8 cellular contexts compared by ENCODE assay signal in genomic region chr5:138212828-138213160, GRCh38. TPM values are rescaled to one million over a fixed set of nuclear protein-coding genes. Genes with fewer than 3 reads are reported as not detected.
DNase-seq lines count a peak whose midpoint lies in the region; ATAC-seq and TF ChIP-seq lines count a peak whose summit lies in the region.

No MANE protein-coding gene starts in this region.

- peak overlapping the region; percentile 100 for H3K4me3 Mint-ChIP-seq in activated CD4-positive, alpha-beta T cell treated with anti-CD3 and anti-CD28 coated beads, Interleukin-2, amount 10 ng/mL, durations not matched to agents 7 days and 5 days
- peak overlapping the region; percentile 100 for H3K4me3 Mint-ChIP-seq in osteocyte (ENCODE audit: unreplicated experiment)

- H3K27ac Mint-ChIP-seq in activated CD4-positive, alpha-beta T cell treated with anti-CD3 and anti-CD28 coated beads, Interleukin-2, amount 10 ng/mL, durations not matched to agents 7 days and 5 days: peak overlapping the region; percentile 98
- H3K27ac Mint-ChIP-seq in osteocyte (ENCODE audit: unreplicated experiment): peak overlapping the region; percentile 98

- H3K4me3 ChIP-seq in SU-DHL-6 (ENCODE audit: insufficient read depth, low read length, poor library complexity, severe bottlenecking) (peak overlapping the region; percentile 99), fibroblast of pulmonary artery (replicated peaks; ENCODE audit: low read depth, low read length) (peak overlapping the region; percentile 88)

- peak; percentile 30 for DNase-seq in activated CD4-positive, alpha-beta T cell treated with anti-CD3 and anti-CD28 coated beads, Interleukin-2, amount 10 ng/mL, durations not matched to agents 7 days and 5 days
- DNase-seq in activated CD4-positive, alpha-beta T cell treated with anti-CD3 and anti-CD28 coated beads for 4 hours: no peak
- DNase-seq in fibroblast of pulmonary artery (ENCODE audit: low read depth) (peak; percentile 2), osteocyte (ENCODE audit: extremely low spot score, unreplicated experiment) (no peak), H4 (ENCODE audit: low spot score) (no peak), NCI-H1436 (lab: John Stamatoyannopoulos, UW) (no peak)

- TF ChIP-seq CTCF in SU-DHL-6 (IDR thresholded peaks at IDR 0.05; ENCODE audit: insufficient read depth, low read length, poor library complexity, severe bottlenecking) (no peak), fibroblast of pulmonary artery (IDR thresholded peaks at IDR 0.05; ENCODE audit: low read length, missing control alignments) (no peak), osteocyte (IDR thresholded peaks at IDR 0.05) (no peak)

- peak overlapping the region; percentile 100 for H3K4me2 ChIP-seq in SU-DHL-6 (ENCODE audit: low read depth, low read length, poor library complexity, severe bottlenecking)

- peaks cover 4% of the 10 kb centered on the region; the same call in 1 of the 2 replicates for H3K36me3 ChIP-seq in SU-DHL-6 (ENCODE audit: low read length)

- peaks cover 50% of the 10 kb centered on the region for H3K79me2 ChIP-seq in SU-DHL-6 (ENCODE audit: insufficient read depth, low read length)

- peaks cover 10% of the 10 kb centered on the region for H3K36me3 Mint-ChIP-seq in activated CD4-positive, alpha-beta T cell treated with anti-CD3 and anti-CD28 coated beads, Interleukin-2, amount 10 ng/mL, durations not matched to agents 7 days and 5 days (ENCODE audit: low read depth)
- H3K36me3 Mint-ChIP-seq in osteocyte (ENCODE audit: unreplicated experiment): peaks cover 4% of the 10 kb centered on the region

- no peaks in the 10 kb centered on the region for H3F3A ChIP-seq in SU-DHL-6 (ENCODE audit: insufficient read depth)

- H3K27ac ChIP-seq in SU-DHL-6 (ENCODE audit: low read depth, low read length): peak overlapping the region; percentile 41; the same call in 1 of the 2 replicates

- H3K9me2 ChIP-seq in SU-DHL-6 (replicated peaks; ENCODE audit: insufficient read depth, low read length): no peaks in the 10 kb centered on the region

- peaks cover 30% of the 10 kb centered on the region for H3K4me1 Mint-ChIP-seq in activated CD4-positive, alpha-beta T cell treated with anti-CD3 and anti-CD28 coated beads, Interleukin-2, amount 10 ng/mL, durations not matched to agents 7 days and 5 days
- H3K4me1 Mint-ChIP-seq in osteocyte (ENCODE audit: unreplicated experiment): peaks cover 20% of the 10 kb centered on the region

- H3K9ac ChIP-seq in SU-DHL-6 (ENCODE audit: low read length): peak overlapping the region; percentile 95

- CTCF ChIA-PET in activated CD4-positive, alpha-beta T cell treated with anti-CD3 and anti-CD28 coated beads, Interleukin-2, amount 10 ng/mL, durations not matched to agents 7 days and 5 days (lab: Charles Lee): interaction anchor here (0.8 to 2.2 kb wide), 8 partner anchors 8 to 140 kb away, joined by 3 to 15 read pairs (median 4); partner anchors contain the start of gene KDM3B

- peak; percentile 24 for ATAC-seq in HG02759 (IDR thresholded peaks at IDR 0.05; ENCODE audit: unreplicated experiment)

- POLR2A ChIA-PET in activated CD4-positive, alpha-beta T cell treated with anti-CD3 and anti-CD28 coated beads, Interleukin-2, amount 10 ng/mL, durations not matched to agents 7 days and 5 days (lab: Charles Lee): no interaction called here

- H3K27me3 ChIP-seq in SU-DHL-6 (ENCODE audit: low read length): no peaks in the 10 kb centered on the region

- no peaks in the 10 kb centered on the region for H3K9me3 Mint-ChIP-seq in activated CD4-positive, alpha-beta T cell treated with anti-CD3 and anti-CD28 coated beads, Interleukin-2, amount 10 ng/mL, durations not matched to agents 7 days and 5 days
- no peaks in the 10 kb centered on the region for H3K9me3 Mint-ChIP-seq in osteocyte (ENCODE audit: unreplicated experiment)

- H2AFZ ChIP-seq in SU-DHL-6 (ENCODE audit: low read depth, low read length, severe bottlenecking): peak overlapping the region; percentile 97

- H4K20me1 ChIP-seq in SU-DHL-6 (ENCODE audit: low read depth, low read length): no peaks in the 10 kb centered on the region

- H3K27me3 Mint-ChIP-seq in activated CD4-positive, alpha-beta T cell treated with anti-CD3 and anti-CD28 coated beads, Interleukin-2, amount 10 ng/mL, durations not matched to agents 7 days and 5 days: no peaks in the 10 kb centered on the region
- no peaks in the 10 kb centered on the region for H3K27me3 Mint-ChIP-seq in osteocyte (ENCODE audit: unreplicated experiment)

- no peaks in the 10 kb centered on the region for H3K9me3 ChIP-seq in SU-DHL-6 (ENCODE audit: insufficient read depth, low read length)

RNA-seq across cellular contexts. Expression of gene CDC23, which starts 0.3 kb away (rescaled TPM):
- total RNA-seq in activated CD4-positive, alpha-beta T cell treated with anti-CD3 and anti-CD28 coated beads, Interleukin-2, amount 10 ng/mL, durations not matched to agents 7 days and 5 days: 10 to 100 TPM; 32.2 to 34.6 TPM
- total RNA-seq in osteocyte: 36.7 and 37.6 TPM in 2 replicates
- 48.2 and 51.7 TPM in 2 replicates for total RNA-seq in H4 (2014; rRNA removed; shearing (Covaris generic))

RNA-seq across cellular contexts. Expression of gene KIF20A, which starts 33.9 kb away (rescaled TPM):
- 10 to 100 TPM; 70.9 to 74.7 TPM for total RNA-seq in activated CD4-positive, alpha-beta T cell treated with anti-CD3 and anti-CD28 coated beads, Interleukin-2, amount 10 ng/mL, durations not matched to agents 7 days and 5 days
- 14.7 and 16.4 TPM in 2 replicates for total RNA-seq in osteocyte
- 130 and 131 TPM in 2 replicates for total RNA-seq in H4 (2014; rRNA removed; shearing (Covaris generic))

RNA-seq across cellular contexts. Expression of gene BRD8, which starts 34.4 kb away (rescaled TPM):
- 10 to 100 TPM; 74.6 to 77.1 TPM for total RNA-seq in activated CD4-positive, alpha-beta T cell treated with anti-CD3 and anti-CD28 coated beads, Interleukin-2, amount 10 ng/mL, durations not matched to agents 7 days and 5 days
- total RNA-seq in osteocyte: 68.3 and 71.6 TPM in 2 replicates
- 46.5 and 55.2 TPM in 2 replicates for total RNA-seq in H4 (2014; rRNA removed; shearing (Covaris generic))

Comparison
In these comparisons a context has a peak if more than half of its experiments do, and no peak if none do; other contexts are left out.
1. DNase-seq: peak in activated CD4-positive, alpha-beta T cell treated with anti-CD3 and anti-CD28 coated beads, Interleukin-2, amount 10 ng/mL, durations not matched to agents 7 days and 5 days (single experiment) and fibroblast of pulmonary artery (single experiment); none in activated CD4-positive, alpha-beta T cell treated with anti-CD3 and anti-CD28 coated beads for 4 hours (0 of 2), osteocyte (single experiment), H4 (single experiment) and NCI-H1436 (single experiment).